ENCODE assay signal across 9 cellular contexts in genomic region chr5:112933105-112933504, GRCh38.
"Had no signal": no experiment of that assay in that cellular context is flagged by ENCODE, and none has a peak within 500 bp of the region (broad histone marks: within the 10 kb centered on the region; RNA-seq: fewer than 3 reads in every experiment).

No MANE protein-coding gene starts in this region.

- H3K4me3 Mint-ChIP-seq: HFFc6, IgD-negative memory B cell had no signal

- H3K4me1 ChIP-seq: HAP-1 had no signal

- H3K9me3 Mint-ChIP-seq: HFFc6, IgD-negative memory B cell had no signal

- H3K27ac ChIP-seq: HL-60 had no signal

- H3K27ac Mint-ChIP-seq: IgD-negative memory B cell had no signal

- H3K36me3 ChIP-seq: HAP-1 had no signal

- H3K9me3 ChIP-seq: HAP-1 had no signal

- ATAC-seq: HCT116, HepG2 had no signal

- H3K4me3 ChIP-seq: HAP-1 had no signal

- H3K27me3 Mint-ChIP-seq: IgD-negative memory B cell had no signal

- DNase-seq: GOT3, H7, KG1 had no signal

- FAIRE-seq: HepG2 had no signal
